14 cellular contexts compared by ENCODE assay signal in genomic region chr16:16042076-16042475, GRCh38.
DNase-seq lines count a peak whose midpoint lies in the region; FAIRE-seq lines count a peak whose summit lies in the region.
"Had no signal": no experiment of that assay in that cellular context is flagged by ENCODE, and none has a peak within 500 bp of the region (broad histone marks: within the 10 kb centered on the region; RNA-seq: fewer than 3 reads in every experiment).

No MANE protein-coding gene starts in this region.

- 88 to 98% (median 94%) methylated on average over 2 of the region's 2 CpGs for WGBS in small intestine, 3 donors

- peaks cover 3 to 22% of the 10 kb centered on the region in 2 donors for H3K36me3 ChIP-seq in small intestine (ENCODE audit: control insufficient read depth in 2 of 2, insufficient read depth in 2 of 2, low read length in 2 of 2)

- DNase-seq in Ammon's horn (ENCODE audit: low spot score): peak; percentile 62
- DNase-seq in LHCN-M2 (ENCODE audit: low read depth): peak; percentile 91
- DNase-seq in cerebellar cortex (ENCODE audit: low spot score): peak; percentile 21
- DNase-seq in lung microvascular endothelial cell (ENCODE audit: low read depth in 2 of 2): peak; percentile 19 to 32
- no peak for DNase-seq in activated naive CD4-positive, alpha-beta T cell (lab: John Stamatoyannopoulos, UW)
- DNase-seq in SHP77 treated with DMSO at 0.1 percent for 48 hours (lab: John Stamatoyannopoulos, UW): no peak
- DNase-seq in AML-193 (lab: John Stamatoyannopoulos, UW): no peak
- DNase-seq in small intestine: no peak
- DNase-seq: activated CD4-positive, CD25-positive, alpha-beta regulatory T cell treated with anti-CD3 and anti-CD28 coated beads, Interleukin-2, amount 50 U/mL, for 72 hours; activated naive CD4-positive, alpha-beta T cell treated with Interleukin-2 at 50 U/mL for 16 hours; DMS153; kidney; NCI-H1436; psoas muscle had no signal

- no peak overlapping the region for H3K27ac ChIP-seq in small intestine (ENCODE audit: low read depth in 1 of 2, low read length in 1 of 2)
- H3K27ac ChIP-seq: psoas muscle had no signal

- H3K27me3 ChIP-seq in small intestine (ENCODE audit: control insufficient read depth in 2 of 2, insufficient read depth in 2 of 2, low read length in 2 of 2): no peaks in the 10 kb centered on the region

- no peaks in the 10 kb centered on the region for H3K4me1 ChIP-seq in small intestine (ENCODE audit: control insufficient read depth in 2 of 2, insufficient read depth in 1 of 2, low read depth in 1 of 2, low read length in 1 of 2)

- no peak for FAIRE-seq in small intestine (lab: Jason Lieb, UNC)
- FAIRE-seq: kidney had no signal

- no peak overlapping the region for H3K4me3 ChIP-seq in small intestine (ENCODE audit: low read depth in 1 of 2, low read length in 2 of 2)
- H3K4me3 ChIP-seq: psoas muscle had no signal

- no peaks in the 10 kb centered on the region for H3K9me3 ChIP-seq in small intestine (ENCODE audit: control insufficient read depth, low read depth)
- H3K9me3 ChIP-seq: psoas muscle had no signal

Comparison
In these comparisons a context has a peak if more than half of its experiments do, and no peak if none do; other contexts are left out.
1. DNase-seq: peak in Ammon's horn (single experiment), LHCN-M2 (single experiment), cerebellar cortex (single experiment) and lung microvascular endothelial cell (2 of 2); none in activated naive CD4-positive, alpha-beta T cell (0 of 4), SHP77 treated with DMSO at 0.1 percent for 48 hours (single experiment), AML-193 (0 of 2) and small intestine (single experiment).